ENCODE assay signal across 34 cellular contexts in genomic region chr6:85484941-85485340, GRCh38. TPM values are rescaled to one million over a fixed set of nuclear protein-coding genes. Genes with fewer than 3 reads are reported as not detected.
DNase-seq lines count a peak whose midpoint lies in the region; ATAC-seq and TF ChIP-seq lines count a peak whose summit lies in the region.
"Had no signal": no experiment of that assay in that cellular context is flagged by ENCODE, and none has a peak within 500 bp of the region (broad histone marks: within the 10 kb centered on the region; RNA-seq: fewer than 3 reads in every experiment).

No MANE protein-coding gene starts in this region.

- H3K27ac Mint-ChIP-seq in Calu3 (ENCODE audit: unreplicated experiment) (no peak overlapping the region), immature natural killer cell (no peak overlapping the region)
- H3K27ac Mint-ChIP-seq: activated CD4-positive, alpha-beta T cell treated with anti-CD3 and anti-CD28 coated beads for 36 hours; activated CD8-positive, alpha-beta T cell treated with anti-CD3 and anti-CD28 coated beads for 36 hours; activated T-helper 1 cell treated with anti-CD3 and anti-CD28 coated beads, Interleukin-12 subunit alpha, Interleukin-12 subunit beta, Interleukin-2, Interleukin-4 antibody, amounts not matched to agents 30 ng/mL and 10 ng/mL and 1 ng/mL, durations not matched to agents 14 hours and 24 hours and 36 hours; CD14-positive monocyte; dendritic cell treated with granulocyte-macrophage colony-stimulating factor and Interleukin-4, amounts not matched to agents 40 ng/mL and 50 ng/mL, for 4 days; endodermal cell; neural progenitor cell had no signal

- H3K27me3 Mint-ChIP-seq in Calu3 (ENCODE audit: unreplicated experiment), result no peaks in the 10 kb centered on the region
- H3K27me3 Mint-ChIP-seq in immature natural killer cell (ENCODE audit: low read depth in 3 of 3), result peaks cover 7 to 10% (median 8%) of the 10 kb centered on the region in 3 donors
- H3K27me3 Mint-ChIP-seq: activated CD4-positive, alpha-beta T cell treated with anti-CD3 and anti-CD28 coated beads for 36 hours; activated CD8-positive, alpha-beta T cell treated with anti-CD3 and anti-CD28 coated beads for 36 hours had no signal

- DNase-seq in NCI-H82 (lab: John Stamatoyannopoulos, UW), result peak; percentile 27
- no peak for DNase-seq in NCI-H82 treated with DMSO at 0.1 percent for 48 hours (lab: John Stamatoyannopoulos, UW; ENCODE audit: unreplicated experiment)
- DNase-seq in NCI-H345 treated with DMSO at 0.1 percent for 48 hours (lab: John Stamatoyannopoulos, UW; ENCODE audit: unreplicated experiment), result peak; percentile 9
- peak; percentile 31 for DNase-seq in cerebellar cortex (ENCODE audit: low spot score)
- DNase-seq in Calu3, result no peak
- DNase-seq in immature natural killer cell, result no peak
- DNase-seq in NCI-H2029 treated with DMSO at 0.1 percent for 48 hours (lab: John Stamatoyannopoulos, UW), result no peak
- DNase-seq: activated CD4-positive, alpha-beta T cell treated with anti-CD3 and anti-CD28 coated beads for 36 hours; activated CD8-positive, alpha-beta memory T cell treated with anti-CD3 and anti-CD28 coated beads, Interleukin-2, amount 50 U/mL, for 48 hours; activated CD8-positive, alpha-beta T cell treated with anti-CD3 and anti-CD28 coated beads for 36 hours; activated naive CD4-positive, alpha-beta T cell treated with Interleukin-2 at 50 U/mL for 16 hours; EL; foreskin keratinocyte; H7; head of caudate nucleus; left ventricle myocardium superior; NCI-H146; PC-3; posterior cingulate gyrus; right cardiac atrium; Right ventricle myocardium superior; spleen; stimulated activated CD4-positive, alpha-beta T cell treated with anti-CD3 and anti-CD28 coated beads, Interleukin-2, amount 100 ng/mL, for 24 hours; stimulated activated naive CD8-positive, alpha-beta T cell treated with anti-CD3 and anti-CD28 coated beads, Interleukin-15, Interleukin-2, amounts not matched to agents 100 U/mL and 50 U/mL, for 24 hours; SW 1271; T-helper 9 cell had no signal

- peaks cover 20% of the 10 kb centered on the region for H3K4me1 Mint-ChIP-seq in Calu3 (ENCODE audit: low read depth, unreplicated experiment)
- H3K4me1 Mint-ChIP-seq in immature natural killer cell, result peaks cover 0 to 6% of the 10 kb centered on the region in 2 donors
- H3K4me1 Mint-ChIP-seq: endodermal cell had no signal

- H3K4me3 Mint-ChIP-seq in Calu3 (ENCODE audit: low read depth, unreplicated experiment), result no peak overlapping the region
- H3K4me3 Mint-ChIP-seq in immature natural killer cell, result no peak overlapping the region
- H3K4me3 Mint-ChIP-seq: activated CD4-positive, alpha-beta T cell treated with anti-CD3 and anti-CD28 coated beads for 36 hours; activated CD8-positive, alpha-beta T cell treated with anti-CD3 and anti-CD28 coated beads for 36 hours; activated T-helper 1 cell treated with anti-CD3 and anti-CD28 coated beads, Interleukin-12 subunit alpha, Interleukin-12 subunit beta, Interleukin-2, Interleukin-4 antibody, amounts not matched to agents 30 ng/mL and 10 ng/mL and 1 ng/mL, durations not matched to agents 14 hours and 24 hours and 36 hours; CD14-positive monocyte; dendritic cell treated with granulocyte-macrophage colony-stimulating factor and Interleukin-4, amounts not matched to agents 40 ng/mL and 50 ng/mL, for 4 days; endodermal cell; neural progenitor cell had no signal

- CTCF ChIA-PET in Calu3 (lab: Charles Lee), result no interaction called here

- no peak for ATAC-seq in HG03378 (IDR thresholded peaks at IDR 0.05; ENCODE audit: unreplicated experiment)
- ATAC-seq: activated CD4-positive, alpha-beta T cell treated with anti-CD3 and anti-CD28 coated beads for 36 hours; activated CD8-positive, alpha-beta T cell treated with anti-CD3 and anti-CD28 coated beads for 36 hours; esophagus mucosa; foreskin keratinocyte; HepG2; left ventricle myocardium superior; PC-3; right cardiac atrium; stimulated activated naive CD8-positive, alpha-beta T cell treated with anti-CD3 and anti-CD28 coated beads, Interleukin-15, Interleukin-2, amounts not matched to agents 100 U/mL and 50 U/mL, for 24 hours had no signal

- peaks cover 18% of the 10 kb centered on the region for H3K36me3 Mint-ChIP-seq in Calu3 (ENCODE audit: insufficient read depth, unreplicated experiment)
- H3K36me3 Mint-ChIP-seq in immature natural killer cell, result no peaks in the 10 kb centered on the region
- H3K36me3 Mint-ChIP-seq: CD14-positive monocyte, neural progenitor cell had no signal

- no TSS peak for BruUV-seq in Calu3 (replicated peaks; lab: Mats Ljungman, UMichigan)

- H3K9me3 Mint-ChIP-seq in Calu3 (ENCODE audit: low read depth, unreplicated experiment) (no peaks in the 10 kb centered on the region), immature natural killer cell (no peaks in the 10 kb centered on the region)
- H3K9me3 Mint-ChIP-seq: activated CD8-positive, alpha-beta T cell treated with anti-CD3 and anti-CD28 coated beads for 36 hours; activated T-helper 1 cell treated with anti-CD3 and anti-CD28 coated beads, Interleukin-12 subunit alpha, Interleukin-12 subunit beta, Interleukin-2, Interleukin-4 antibody, amounts not matched to agents 30 ng/mL and 10 ng/mL and 1 ng/mL, durations not matched to agents 14 hours and 24 hours and 36 hours; CD14-positive monocyte; dendritic cell treated with granulocyte-macrophage colony-stimulating factor and Interleukin-4, amounts not matched to agents 40 ng/mL and 50 ng/mL, for 4 days; endodermal cell; neural progenitor cell had no signal

- intact Hi-C loops in Calu3 (cut with micrococcal nuclease; ENCODE audit: unreplicated experiment), result no loop called here

- no peak for TF ChIP-seq CTCF in Calu3 (IDR thresholded peaks at IDR 0.05; ENCODE audit: unreplicated experiment)

RNA-seq across cellular contexts. Expression of gene NT5E, which starts 35.1 kb away (rescaled TPM):
- 52.8 and 76.5 TPM in 2 replicates for total RNA-seq in Calu3 (2022)
- under 1 TPM; 0.12 to 0.80 (median 0.52) TPM for polyA plus RNA-seq in immature natural killer cell

Comparison
In these comparisons a context has a peak if more than half of its experiments do, and no peak if none do; other contexts are left out.
1. DNase-seq: peak in NCI-H82 (single experiment), NCI-H345 treated with DMSO at 0.1 percent for 48 hours (single experiment) and cerebellar cortex (single experiment); none in NCI-H82 treated with DMSO at 0.1 percent for 48 hours (single experiment), Calu3 (single experiment), immature natural killer cell (0 of 3) and NCI-H2029 treated with DMSO at 0.1 percent for 48 hours (single experiment).